Comparison of ENCODE assay signal across 12 cellular contexts in genomic region chr22:27867114-27867957, GRCh38. TPM values are rescaled to one million over a fixed set of nuclear protein-coding genes. Genes with fewer than 3 reads are reported as not detected.
DNase-seq lines count a peak whose midpoint lies in the region; ATAC-seq, FAIRE-seq and TF ChIP-seq lines count a peak whose summit lies in the region.
"Had no signal": no experiment of that assay in that cellular context is flagged by ENCODE, and none has a peak within 500 bp of the region (broad histone marks: within the 10 kb centered on the region; RNA-seq: fewer than 3 reads in every experiment).

No MANE protein-coding gene starts in this region.

- peak overlapping the region; percentile 32 for H3K4me2 ChIP-seq in astrocyte (ENCODE audit: low read length)

- H3K27me3 ChIP-seq in astrocyte (ENCODE audit: insufficient read depth, low read length) = no peaks in the 10 kb centered on the region
- H3K27me3 ChIP-seq: neutrophil had no signal

- no peaks in the 10 kb centered on the region for H3K9me3 Mint-ChIP-seq in T-helper 2 cell treated with Interferon-gamma antibody and Interleukin-4, amounts not matched to agents 5 μg/mL and 100 μg/mL, for 36 hours
- peaks cover 3% of the 10 kb centered on the region for H3K9me3 Mint-ChIP-seq in astrocyte (ENCODE audit: unreplicated experiment)
- H3K9me3 Mint-ChIP-seq in stimulated activated naive CD8-positive, alpha-beta T cell treated with anti-CD3 and anti-CD28 coated beads, Interleukin-15, Interleukin-2, amounts not matched to agents 100 ng/mL and 50 ng/mL, for 24 hours = no peaks in the 10 kb centered on the region

- H4K20me1 ChIP-seq in astrocyte (ENCODE audit: insufficient read depth, low read length) = peaks cover 27% of the 10 kb centered on the region

- H3K9ac ChIP-seq in astrocyte (ENCODE audit: low read length) = peak overlapping the region; percentile 35

- H3K9me3 ChIP-seq in astrocyte (ENCODE audit: insufficient read depth, low read depth, low read length) = no peaks in the 10 kb centered on the region
- H3K9me3 ChIP-seq: neutrophil had no signal

- peaks cover 25% of the 10 kb centered on the region for H3K4me1 Mint-ChIP-seq in T-helper 2 cell treated with Interferon-gamma antibody and Interleukin-4, amounts not matched to agents 5 μg/mL and 100 μg/mL, for 36 hours (ENCODE audit: low read depth)
- peaks cover 39% of the 10 kb centered on the region for H3K4me1 Mint-ChIP-seq in astrocyte (ENCODE audit: low read depth, unreplicated experiment)
- peaks cover 52% of the 10 kb centered on the region for H3K4me1 Mint-ChIP-seq in stimulated activated naive CD8-positive, alpha-beta T cell treated with anti-CD3 and anti-CD28 coated beads, Interleukin-15, Interleukin-2, amounts not matched to agents 100 ng/mL and 50 ng/mL, for 24 hours (ENCODE audit: low read depth)

- ATAC-seq in HG03439 (IDR thresholded peaks at IDR 0.05; ENCODE audit: unreplicated experiment) (no peak), HG03521 (IDR thresholded peaks at IDR 0.05; ENCODE audit: unreplicated experiment) (no peak)

- peak; percentile 19 for DNase-seq in T-helper 2 cell treated with Interferon-gamma antibody and Interleukin-4, amounts not matched to agents 5 μg/mL and 100 μg/mL, for 36 hours (ENCODE audit: low spot score)
- DNase-seq in T-helper 2 cell (no peak), astrocyte (ENCODE audit: low read depth) (peak; percentile 72), NCI-H774 (lab: John Stamatoyannopoulos, UW) (no peak)
- DNase-seq: cortex of kidney, Kasumi-1 had no signal

- H3K79me2 ChIP-seq in astrocyte (ENCODE audit: insufficient read depth, low read length) = peaks cover 61% of the 10 kb centered on the region

- peak overlapping the region; percentile 76 for H3K27ac ChIP-seq in astrocyte (ENCODE audit: low read depth, low read length)
- H3K27ac ChIP-seq: neutrophil had no signal

- no peak overlapping the region for H3K4me3 Mint-ChIP-seq in T-helper 2 cell treated with Interferon-gamma antibody and Interleukin-4, amounts not matched to agents 5 μg/mL and 100 μg/mL, for 36 hours
- H3K4me3 Mint-ChIP-seq in astrocyte (ENCODE audit: unreplicated experiment) = peak overlapping the region; percentile 54
- H3K4me3 Mint-ChIP-seq in stimulated activated naive CD8-positive, alpha-beta T cell treated with anti-CD3 and anti-CD28 coated beads, Interleukin-15, Interleukin-2, amounts not matched to agents 100 ng/mL and 50 ng/mL, for 24 hours = peak overlapping the region; percentile 44

- peaks cover 34% of the 10 kb centered on the region for H3K36me3 Mint-ChIP-seq in T-helper 2 cell treated with Interferon-gamma antibody and Interleukin-4, amounts not matched to agents 5 μg/mL and 100 μg/mL, for 36 hours (ENCODE audit: low read depth)
- H3K36me3 Mint-ChIP-seq in astrocyte (ENCODE audit: low read depth, unreplicated experiment) = peaks cover 10% of the 10 kb centered on the region
- peaks cover 76% of the 10 kb centered on the region for H3K36me3 Mint-ChIP-seq in stimulated activated naive CD8-positive, alpha-beta T cell treated with anti-CD3 and anti-CD28 coated beads, Interleukin-15, Interleukin-2, amounts not matched to agents 100 ng/mL and 50 ng/mL, for 24 hours (ENCODE audit: low read depth)

- H3K27ac Mint-ChIP-seq in T-helper 2 cell treated with Interferon-gamma antibody and Interleukin-4, amounts not matched to agents 5 μg/mL and 100 μg/mL, for 36 hours = peak overlapping the region; percentile 23
- H3K27ac Mint-ChIP-seq in astrocyte (ENCODE audit: unreplicated experiment) = peak overlapping the region; percentile 77
- peak overlapping the region; percentile 94 for H3K27ac Mint-ChIP-seq in stimulated activated naive CD8-positive, alpha-beta T cell treated with anti-CD3 and anti-CD28 coated beads, Interleukin-15, Interleukin-2, amounts not matched to agents 100 ng/mL and 50 ng/mL, for 24 hours

- no peaks in the 10 kb centered on the region for H3K27me3 Mint-ChIP-seq in T-helper 2 cell treated with Interferon-gamma antibody and Interleukin-4, amounts not matched to agents 5 μg/mL and 100 μg/mL, for 36 hours (ENCODE audit: low read depth)
- H3K27me3 Mint-ChIP-seq in astrocyte (ENCODE audit: low read depth, unreplicated experiment) = no peaks in the 10 kb centered on the region
- no peaks in the 10 kb centered on the region for H3K27me3 Mint-ChIP-seq in stimulated activated naive CD8-positive, alpha-beta T cell treated with anti-CD3 and anti-CD28 coated beads, Interleukin-15, Interleukin-2, amounts not matched to agents 100 ng/mL and 50 ng/mL, for 24 hours

- no peak overlapping the region for H2AFZ ChIP-seq in astrocyte (ENCODE audit: low read depth, low read length)

- H3K4me1 ChIP-seq in astrocyte (ENCODE audit: insufficient read depth, low read length) = peaks cover 16% of the 10 kb centered on the region

- H3K36me3 ChIP-seq in astrocyte (ENCODE audit: insufficient read depth, low read length) = peaks cover 24% of the 10 kb centered on the region

- TF ChIP-seq CTCF in astrocyte (IDR thresholded peaks at IDR 0.05; ENCODE audit: insufficient read depth, low read depth, low read length) = no peak

- peak; percentile 45 for FAIRE-seq in astrocyte (lab: Jason Lieb, UNC)
- peak; percentile 13 for FAIRE-seq in islet of Langerhans (lab: Jason Lieb, UNC)
- FAIRE-seq: GM12892 had no signal

- no peak overlapping the region for H3K4me3 ChIP-seq in astrocyte (ENCODE audit: insufficient read depth, low read depth, low read length)

RNA-seq across cellular contexts. Expression of gene PITPNB, which starts 51.7 kb away (rescaled TPM):
- 90.0 and 90.6 TPM in 2 replicates for total RNA-seq in astrocyte

Comparison
In these comparisons a context has a peak if more than half of its experiments do, and no peak if none do; other contexts are left out.
1. DNase-seq: peak in T-helper 2 cell treated with Interferon-gamma antibody and Interleukin-4, amounts not matched to agents 5 μg/mL and 100 μg/mL, for 36 hours (single experiment) and astrocyte (single experiment); none in T-helper 2 cell (0 of 5) and NCI-H774 (single experiment).
2. H3K27ac Mint-ChIP-seq: peak in every context shown above with its lines; median percentile 94 in stimulated activated naive CD8-positive, alpha-beta T cell treated with anti-CD3 and anti-CD28 coated beads, Interleukin-15, Interleukin-2, amounts not matched to agents 100 ng/mL and 50 ng/mL, for 24 hours; 77 in astrocyte; 23 in T-helper 2 cell treated with Interferon-gamma antibody and Interleukin-4, amounts not matched to agents 5 μg/mL and 100 μg/mL, for 36 hours.